In the genomic region with DNA sequence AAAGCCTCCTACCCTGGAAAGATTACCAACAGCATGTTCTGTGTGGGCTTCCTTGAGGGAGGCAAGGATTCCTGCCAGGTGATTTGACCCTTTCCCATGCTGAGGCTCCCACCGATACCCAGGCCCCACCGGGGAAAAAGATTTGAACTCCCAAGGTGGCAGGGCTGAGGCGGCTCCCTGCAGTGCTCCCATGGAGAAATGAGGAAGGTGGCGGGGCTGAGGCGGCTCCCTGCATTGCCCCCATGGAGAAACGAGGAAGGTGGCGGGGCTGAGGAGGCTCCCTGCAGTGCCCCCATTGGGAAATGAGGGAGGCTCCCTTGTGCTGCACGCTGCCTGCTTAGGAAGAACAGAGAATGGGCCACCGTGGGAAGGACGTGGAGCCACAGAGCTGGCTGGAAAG, we compare ENCODE assay signal across 27 cellular contexts. TPM values are rescaled to one million over a fixed set of nuclear protein-coding genes. Genes with fewer than 3 reads are reported as not detected.
"Had no signal": no experiment of that assay in that cellular context is flagged by ENCODE, and none has a peak within 500 bp of the region (broad histone marks: within the 10 kb centered on the region; RNA-seq: fewer than 3 reads in every experiment).

No MANE protein-coding gene starts in this region.

- H3K4me3 ChIP-seq: colonic mucosa, esophagus squamous epithelium, gastrocnemius medialis, heart right ventricle, left lung, lower lobe of right lung had no signal

- FAIRE-seq: endometrium, islet of Langerhans, keratinocyte had no signal

- H3K4me1 ChIP-seq: colonic mucosa, gastrocnemius medialis, heart right ventricle, left lung had no signal

- H3K27me3 ChIP-seq: colonic mucosa, gastrocnemius medialis, left lung had no signal

- ATAC-seq: effector memory CD8-positive, alpha-beta T cell; esophagus mucosa; gastrocnemius medialis; heart right ventricle; left cardiac atrium; left lung; left ventricle myocardium superior; lower lobe of right lung; naive thymus-derived CD4-positive, alpha-beta T cell had no signal

- H3K27ac ChIP-seq: colonic mucosa, epithelial cell of prostate, esophagus squamous epithelium, gastrocnemius medialis, heart right ventricle, left lung, lower lobe of right lung had no signal

- H3K36me3 ChIP-seq: colonic mucosa, esophagus squamous epithelium, gastrocnemius medialis, heart right ventricle, left lung, lower lobe of right lung had no signal

- DNase-seq: colonic mucosa; cortex of kidney; effector CD8-positive, alpha-beta T cell; effector memory CD8-positive, alpha-beta T cell; endodermal cell; erythroblast; esophagus squamous epithelium; foreskin fibroblast; foreskin melanocyte; gastrocnemius medialis; glutamatergic neuron; head of caudate nucleus; heart right ventricle; hippocampal formation; left cardiac atrium; left lung; left ventricle myocardium superior; lower lobe of right lung; mesenchymal stem cell; midbrain; naive thymus-derived CD4-positive, alpha-beta T cell had no signal

- H3K9me3 ChIP-seq: colonic mucosa, esophagus squamous epithelium, gastrocnemius medialis, left lung, lower lobe of right lung had no signal

RNA-seq across cellular contexts. Expression of a gene that starts 3.2 kb away (rescaled TPM):
- total RNA-seq: endodermal cell, left cardiac atrium, left ventricle myocardium superior, mononuclear cell had no signal
- polyA plus RNA-seq: naive thymus-derived CD4-positive, alpha-beta T cell had no signal
